Comparison of ENCODE assay signal across 22 cellular contexts in the genomic region with DNA sequence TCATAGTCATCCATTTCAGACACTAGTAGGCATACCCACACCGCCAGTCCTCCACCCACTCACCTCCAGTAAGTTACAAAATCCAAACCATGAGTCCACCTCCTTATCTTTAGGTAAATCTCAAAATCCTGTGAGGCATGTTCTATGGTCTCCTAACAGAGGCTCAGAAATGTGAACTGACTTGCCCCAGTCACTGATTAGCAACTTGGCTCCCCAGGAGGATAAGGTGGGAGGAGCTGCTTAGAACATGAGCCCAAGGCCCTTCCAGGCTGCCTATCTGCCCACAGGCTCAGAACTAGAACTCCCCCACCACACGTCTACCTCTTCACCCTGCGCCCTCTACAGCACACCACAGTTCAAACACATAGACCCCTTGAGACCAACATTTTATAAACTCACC. TPM values are rescaled to one million over a fixed set of nuclear protein-coding genes. Genes with fewer than 3 reads are reported as not detected.
DNase-seq lines count a peak whose midpoint lies in the region; ATAC-seq, FAIRE-seq and TF ChIP-seq lines count a peak whose summit lies in the region.
"Had no signal": no experiment of that assay in that cellular context is flagged by ENCODE, and none has a peak within 500 bp of the region (broad histone marks: within the 10 kb centered on the region; RNA-seq: fewer than 3 reads in every experiment).

No MANE protein-coding gene starts in this region.

- WGBS in body of pancreas, 2 donors: 91 to 93% methylated on average over 3 of the region's 3 CpGs

- TF ChIP-seq CTCF in Caco-2 (IDR thresholded peaks at IDR 0.05; ENCODE audit: insufficient read depth in 1 of 2, low read depth in 1 of 2, low read length in 1 of 2, severe bottlenecking in 1 of 2, unreplicated experiment in 1 of 2): peak in 1 of 2 experiments; percentile 12
- no peak for TF ChIP-seq CTCF in bronchial epithelial cell (IDR thresholded peaks at IDR 0.05; ENCODE audit: insufficient read depth, low read length, severe bottlenecking)
- TF ChIP-seq CTCF in body of pancreas (IDR thresholded peaks at IDR 0.05): no peak

- H3K4me3 Mint-ChIP-seq in Caco-2 (ENCODE audit: unreplicated experiment): peak overlapping the region; percentile 12
- H3K4me3 Mint-ChIP-seq: CD4-positive, CD25-positive, alpha-beta regulatory T cell; stimulated activated naive CD8-positive, alpha-beta T cell treated with anti-CD3 and anti-CD28 coated beads, Interleukin-15, amount 100 ng/mL, for 72 hours had no signal

- BruUV-seq in Caco-2 (replicated peaks; lab: Mats Ljungman, UMichigan): no TSS peak

- H3K79me2 ChIP-seq in Karpas-422 (ENCODE audit: low read length): peaks cover 87% of the 10 kb centered on the region

- H3K9me3 Mint-ChIP-seq in Caco-2 (ENCODE audit: unreplicated experiment): no peaks in the 10 kb centered on the region
- H3K9me3 Mint-ChIP-seq: CD4-positive, CD25-positive, alpha-beta regulatory T cell; stimulated activated naive CD8-positive, alpha-beta T cell treated with anti-CD3 and anti-CD28 coated beads, Interleukin-15, amount 100 ng/mL, for 72 hours had no signal

- H3K4me2 ChIP-seq in Karpas-422 (ENCODE audit: low read depth, low read length, poor library complexity, severe bottlenecking): no peak overlapping the region

- H3K36me3 Mint-ChIP-seq in Caco-2 (ENCODE audit: insufficient read depth, unreplicated experiment): peaks cover 50% of the 10 kb centered on the region

- no peak overlapping the region for H3K9ac ChIP-seq in Karpas-422 (ENCODE audit: low read length)

- H2AFZ ChIP-seq in Karpas-422 (ENCODE audit: low read length): no peak overlapping the region

- POLR2A ChIA-PET in Caco-2 (lab: Charles Lee): interaction anchor here (2.1 kb wide), 1 partner anchor 20 kb away, joined by 18 read pairs; a partner anchor contains a TSS

- H3K27me3 ChIP-seq in Caco-2 (replicated peaks; ENCODE audit: control insufficient read depth, insufficient read depth, low read length) (no peaks in the 10 kb centered on the region), Karpas-422 (ENCODE audit: low read length) (no peaks in the 10 kb centered on the region), bronchial epithelial cell (ENCODE audit: control insufficient read depth, insufficient read depth, low read length) (no peaks in the 10 kb centered on the region), body of pancreas (no peaks in the 10 kb centered on the region)
- H3K27me3 ChIP-seq: pancreas, sigmoid colon, SJSA1, upper lobe of right lung had no signal

- H3K4me1 Mint-ChIP-seq in Caco-2 (ENCODE audit: low read depth, unreplicated experiment): peaks cover 25% of the 10 kb centered on the region
- H3K4me1 Mint-ChIP-seq: stimulated activated naive CD8-positive, alpha-beta T cell treated with anti-CD3 and anti-CD28 coated beads, Interleukin-15, amount 100 ng/mL, for 72 hours had no signal

- peak; percentile 58 for FAIRE-seq in bronchial epithelial cell (lab: Jason Lieb, UNC)
- FAIRE-seq: pancreas had no signal

- no peak for TF ChIP-seq POLR2A in body of pancreas (IDR thresholded peaks at IDR 0.05)

- H3K4me3 ChIP-seq in Caco-2 (ENCODE audit: low read depth, low read length) (no peak overlapping the region), Karpas-422 (ENCODE audit: low read length) (no peak overlapping the region), bronchial epithelial cell (ENCODE audit: low read depth, low read length) (no peak overlapping the region), body of pancreas (no peak overlapping the region)
- H3K4me3 ChIP-seq: pancreas, sigmoid colon, SJSA1, upper lobe of right lung had no signal

- H3K27me3 Mint-ChIP-seq in Caco-2 (ENCODE audit: insufficient read depth, unreplicated experiment): no peaks in the 10 kb centered on the region
- H3K27me3 Mint-ChIP-seq: CD4-positive, CD25-positive, alpha-beta regulatory T cell; stimulated activated naive CD8-positive, alpha-beta T cell treated with anti-CD3 and anti-CD28 coated beads, Interleukin-15, amount 100 ng/mL, for 72 hours had no signal

- DNase-seq in Caco-2: peak; percentile 77 to 80
- DNase-seq in Karpas-422: peak; percentile 51
- DNase-seq in bronchial epithelial cell (ENCODE audit: low read depth): peak; percentile 94
- peak; percentile 68 for DNase-seq in islet precursor cell
- no peak for DNase-seq in body of pancreas
- no peak for DNase-seq in NOMO-1 (lab: John Stamatoyannopoulos, UW; ENCODE audit: unreplicated experiment in 2 of 2)
- DNase-seq: activated gamma-delta T cell treated with Interleukin-2 at 50 U/mL for 16 hours; anterior cingulate cortex; CD4-positive, CD25-positive, alpha-beta regulatory T cell; DMS53; foreskin melanocyte; NCI-H1048; NCI-H2081 treated with DMSO at 0.1 percent for 48 hours; NCI-H524 treated with DMSO at 0.1 percent for 48 hours; pancreas; sigmoid colon; stimulated activated naive CD8-positive, alpha-beta T cell treated with anti-CD3 and anti-CD28 coated beads, Interleukin-15, amount 100 ng/mL, for 72 hours; upper lobe of right lung had no signal

- H4K20me1 ChIP-seq in Karpas-422 (ENCODE audit: insufficient read depth, low read depth, low read length): peaks cover 7% of the 10 kb centered on the region; the same call in 1 of the 2 replicates

- H3K9me2 ChIP-seq in Karpas-422 (replicated peaks; ENCODE audit: insufficient read depth, low read length): no peaks in the 10 kb centered on the region

- peak overlapping the region; percentile 62 for H3K27ac Mint-ChIP-seq in Caco-2 (ENCODE audit: unreplicated experiment)

- CTCF ChIA-PET in Caco-2 (lab: Charles Lee): interaction anchor here (1.3 kb wide), 1 partner anchor 20 kb away, joined by 6 read pairs; a partner anchor contains a TSS

- no peak overlapping the region for H3K27ac ChIP-seq in Karpas-422 (ENCODE audit: low read length)
- H3K27ac ChIP-seq in body of pancreas: no peak overlapping the region
- H3K27ac ChIP-seq: HL-60, pancreas, sigmoid colon, SJSA1, upper lobe of right lung had no signal

- intact Hi-C loops in Caco-2 (cut with micrococcal nuclease; ENCODE audit: unreplicated experiment) (loop anchor here (1.0 to 2.0 kb wide), 2 partner anchors 19 to 20 kb away; no protein-coding TSS in a partner anchor), body of pancreas (cut with DNase I) (no loop called here)

- H3K36me3 ChIP-seq in Caco-2 (ENCODE audit: control insufficient read depth, insufficient read depth, low read length): peaks cover 2% of the 10 kb centered on the region; the same call in 1 of the 2 replicates
- peaks cover 52% of the 10 kb centered on the region for H3K36me3 ChIP-seq in Karpas-422 (ENCODE audit: insufficient read depth, low read length)
- H3K36me3 ChIP-seq in bronchial epithelial cell (ENCODE audit: control insufficient read depth, insufficient read depth, low read length): peaks cover 11% of the 10 kb centered on the region
- peaks cover 0 to 12% of the 10 kb centered on the region in 2 donors for H3K36me3 ChIP-seq in body of pancreas (replicated peaks in 1 of 2; ENCODE audit: insufficient read depth in 1 of 2, low read depth in 2 of 2)

- H3K4me1 ChIP-seq in Caco-2 (peaks cover 38% of the 10 kb centered on the region), Karpas-422 (ENCODE audit: low read length) (peaks cover 40% of the 10 kb centered on the region), body of pancreas (no peaks in the 10 kb centered on the region)
- H3K4me1 ChIP-seq: pancreas, SJSA1, upper lobe of right lung had no signal

- H3K9me3 ChIP-seq in Caco-2 (no peaks in the 10 kb centered on the region), Karpas-422 (ENCODE audit: low read length) (no peaks in the 10 kb centered on the region), body of pancreas (no peaks in the 10 kb centered on the region)
- H3K9me3 ChIP-seq: pancreas, sigmoid colon, SJSA1, upper lobe of right lung had no signal

- no peak for ATAC-seq in body of pancreas
- ATAC-seq in GM19395 (IDR thresholded peaks at IDR 0.05; ENCODE audit: unreplicated experiment): no peak
- ATAC-seq in activated CD4-positive, CD25-positive, alpha-beta regulatory T cell treated with anti-CD3 and anti-CD28 coated beads, Interleukin-2, amount 50 U/mL, for 24 hours: no peak
- ATAC-seq: pancreas; stimulated activated naive CD8-positive, alpha-beta T cell treated with anti-CD3 and anti-CD28 coated beads, Interleukin-15, amount 100 ng/mL, for 72 hours; upper lobe of right lung had no signal

RNA-seq across cellular contexts. Expression of a gene that starts 19.9 kb away (rescaled TPM):
- 74.3 and 76.2 TPM in 2 replicates for total RNA-seq in Caco-2 (2022)
- total RNA-seq in Karpas-422 (2014; rRNA removed; shearing (Covaris generic); ENCODE audit: low replicate concordance): 72.3 and 90.3 TPM in 2 replicates
- 54.9 and 66.6 TPM in 2 replicates for total RNA-seq in bronchial epithelial cell
- total RNA-seq in body of pancreas: 10 to 100 TPM; 34.6 to 39.4 TPM

RNA-seq across cellular contexts. Expression of a gene that starts 20.4 kb away (rescaled TPM):
- total RNA-seq in Caco-2 (2022): 95.4 and 104 TPM in 2 replicates
- total RNA-seq in Karpas-422 (2014; rRNA removed; shearing (Covaris generic); ENCODE audit: low replicate concordance): 46.1 and 69.4 TPM in 2 replicates
- 18.4 and 43.3 TPM in 2 replicates for total RNA-seq in bronchial epithelial cell
- total RNA-seq in body of pancreas: 1 to 10 TPM; 5.3 to 9.6 TPM

Comparison
In these comparisons a context has a peak if more than half of its experiments do, and no peak if none do; other contexts are left out.
1. DNase-seq: peak in Caco-2 (2 of 2), Karpas-422 (single experiment), bronchial epithelial cell (single experiment) and islet precursor cell (single experiment); none in body of pancreas (0 of 4) and NOMO-1 (0 of 2).